1 cellular context compared by ENCODE assay signal in genomic region chr22:41688365-41689211, GRCh38.
A peak's percentile ranks its signal among the peaks of the same experiment; 100 is the strongest.
TF ChIP-seq lines count a peak whose summit lies in the region.

TSS of gene SNU13 (minus strand) at chr22:41688867. CDS start at chr22:41688796, 71 bp downstream.

TF ChIP-seq in GM12878, 131 proteins besides CTCF, POLR2A, EP300 and RAD21 (continued from another document):
- TF ChIP-seq IRF5 (IDR thresholded peaks at IDR 0.05; ENCODE audit: borderline replicate concordance) (no peak), RCOR1 (conservative IDR thresholded peaks at IDR 0.05; ENCODE audit: low read depth, low read length) (no peak), TAF1 (IDR thresholded peaks at IDR 0.05; ENCODE audit: borderline replicate concordance, low read depth, low read length) (peak; percentile 98), KAT2A (conservative IDR thresholded peaks at IDR 0.05; ENCODE audit: control insufficient read depth, low read depth, low read length) (no peak), MTA2 (IDR thresholded peaks at IDR 0.05; ENCODE audit: low read depth) (0 out of 2 replicates have a peak, but pooled peaks have one; percentile 5), PBX3 (IDR thresholded peaks at IDR 0.05; ENCODE audit: insufficient replicate concordance, low read depth, low read length) (no peak), FOS (IDR thresholded peaks at IDR 0.05; ENCODE audit: borderline replicate concordance, extremely low read depth, insufficient read length) (no peak), SP1 (IDR thresholded peaks at IDR 0.05; ENCODE audit: low read depth, low read length) (peak; percentile 38), PAX5 (IDR thresholded peaks at IDR 0.05; ENCODE audit: borderline replicate concordance, low read depth, low read length) (peak; percentile 97), GABPA (IDR thresholded peaks at IDR 0.05; ENCODE audit: low read depth) (peak; percentile 90), CBFB (IDR thresholded peaks at IDR 0.05; ENCODE audit: low read depth) (peak; percentile 86), CREB1 (IDR thresholded peaks at IDR 0.05; ENCODE audit: low read depth) (peak; percentile 94), RELB (IDR thresholded peaks at IDR 0.05; ENCODE audit: low read depth) (peak; percentile 57; the same call in 1 of the 2 replicates), IRF4 (IDR thresholded peaks at IDR 0.05; ENCODE audit: low read depth, low read length) (no peak), REST (IDR thresholded peaks at IDR 0.05; ENCODE audit: low read depth, low read length) (no peak), CBX3 (IDR thresholded peaks at IDR 0.05; ENCODE audit: borderline replicate concordance, low read depth) (no peak), BCL3 (IDR thresholded peaks at IDR 0.05; ENCODE audit: borderline replicate concordance, insufficient read depth, low read depth, low read length, poor library complexity, severe bottlenecking) (no peak), NKRF (conservative IDR thresholded peaks at IDR 0.05) (peak; percentile 45), SKIL (IDR thresholded peaks at IDR 0.05; ENCODE audit: low read depth, poor library complexity, severe bottlenecking) (peak; percentile 30), ZBED1 (IDR thresholded peaks at IDR 0.05; ENCODE audit: borderline replicate concordance) (peak; percentile 68; the same call in 1 of the 2 replicates), ELK1 (IDR thresholded peaks at IDR 0.05; ENCODE audit: low read depth, low read length) (peak; percentile 75; the same call in 1 of the 2 replicates), IKZF1 (conservative IDR thresholded peaks at IDR 0.05) (peak; percentile 89), IKZF2 (IDR thresholded peaks at IDR 0.05) (peak; percentile 76), RB1 (IDR thresholded peaks at IDR 0.05; ENCODE audit: borderline replicate concordance) (peak; percentile 84), E2F4 (IDR thresholded peaks at IDR 0.05; ENCODE audit: low read depth, low read length) (no peak), NR2C2 (IDR thresholded peaks at IDR 0.05; ENCODE audit: borderline replicate concordance, control insufficient read depth, insufficient read length, low read depth) (no peak), FOXM1 (IDR thresholded peaks at IDR 0.05; ENCODE audit: low read depth, low read length) (peak; percentile 34; the same call in 1 of the 2 replicates), CREM (IDR thresholded peaks at IDR 0.05; ENCODE audit: low read depth) (peak; percentile 95), SMAD5 (IDR thresholded peaks at IDR 0.05; ENCODE audit: low read depth) (peak; percentile 94), DPF2 (IDR thresholded peaks at IDR 0.05) (0 out of 2 replicates have a peak, but pooled peaks have one; percentile 52), MAX (IDR thresholded peaks at IDR 0.05; ENCODE audit: low read depth, low read length) (peak; percentile 71), SIN3A (IDR thresholded peaks at IDR 0.05; ENCODE audit: low read depth, low read length) (0 out of 2 replicates have a peak, but pooled peaks have one; percentile 58)
